ENCODE assay signal across 2 cellular contexts in the genomic region with DNA sequence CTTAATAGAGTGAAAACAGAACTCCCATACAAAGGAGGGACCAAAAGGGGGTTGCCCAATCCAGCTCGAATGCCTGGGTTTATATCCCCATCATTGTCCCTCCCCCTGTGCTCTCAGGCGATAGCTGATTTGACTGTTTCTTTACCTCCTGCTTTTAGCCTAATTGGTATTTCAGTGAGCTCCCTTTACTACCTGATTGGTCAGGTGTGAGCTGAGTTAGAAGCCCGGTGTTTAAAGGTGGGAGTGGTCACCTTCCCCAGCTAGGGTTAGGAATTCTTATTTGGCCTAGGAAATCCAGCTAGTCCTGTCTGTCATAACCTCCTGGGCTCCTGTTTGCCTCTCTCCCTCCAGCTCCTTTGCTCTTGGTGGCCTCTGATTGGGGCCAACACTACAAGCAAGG.
TF ChIP-seq lines count a peak whose summit lies in the region.

No MANE protein-coding gene starts in this region.

TF ChIP-seq in liver, 16 proteins besides CTCF, POLR2A, EP300 and RAD21 (continued from another document):
- TF ChIP-seq, protein P1, sequence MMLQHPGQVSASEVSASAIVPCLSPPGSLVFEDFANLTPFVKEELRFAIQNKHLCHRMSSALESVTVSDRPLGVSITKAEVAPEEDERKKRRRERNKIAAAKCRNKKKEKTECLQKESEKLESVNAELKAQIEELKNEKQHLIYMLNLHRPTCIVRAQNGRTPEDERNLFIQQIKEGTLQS (IDR thresholded peaks at IDR 0.05), result no peak
- TF ChIP-seq, protein P2, sequence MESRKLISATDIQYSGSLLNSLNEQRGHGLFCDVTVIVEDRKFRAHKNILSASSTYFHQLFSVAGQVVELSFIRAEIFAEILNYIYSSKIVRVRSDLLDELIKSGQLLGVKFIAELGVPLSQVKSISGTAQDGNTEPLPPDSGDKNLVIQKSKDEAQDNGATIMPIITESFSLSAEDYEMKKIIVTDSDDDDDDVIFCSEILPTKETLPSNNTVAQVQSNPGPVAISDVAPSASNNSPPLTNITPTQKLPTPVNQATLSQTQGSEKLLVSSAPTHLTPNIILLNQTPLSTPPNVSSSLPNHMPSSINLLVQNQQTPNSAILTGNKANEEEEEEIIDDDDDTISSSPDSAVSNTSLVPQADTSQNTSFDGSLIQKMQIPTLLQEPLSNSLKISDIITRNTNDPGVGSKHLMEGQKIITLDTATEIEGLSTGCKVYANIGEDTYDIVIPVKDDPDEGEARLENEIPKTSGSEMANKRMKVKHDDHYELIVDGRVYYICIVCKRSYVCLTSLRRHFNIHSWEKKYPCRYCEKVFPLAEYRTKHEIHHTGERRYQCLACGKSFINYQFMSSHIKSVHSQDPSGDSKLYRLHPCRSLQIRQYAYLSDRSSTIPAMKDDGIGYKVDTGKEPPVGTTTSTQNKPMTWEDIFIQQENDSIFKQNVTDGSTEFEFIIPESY (IDR thresholded peaks at IDR 0.05), result no peak
- TF ChIP-seq RXRA (IDR thresholded peaks at IDR 0.05) (no peak), HNF4G (IDR thresholded peaks at IDR 0.05) (no peak), NR2F2 (IDR thresholded peaks at IDR 0.05) (no peak), FOXA1 (IDR thresholded peaks at IDR 0.05) (no peak), JUND (IDR thresholded peaks at IDR 0.05) (no peak), FOXA2 (IDR thresholded peaks at IDR 0.05) (no peak), SP1 (IDR thresholded peaks at IDR 0.05) (no peak), TAF1 (conservative IDR thresholded peaks at IDR 0.05) (no peak)
- TF ChIP-seq, protein P3, sequence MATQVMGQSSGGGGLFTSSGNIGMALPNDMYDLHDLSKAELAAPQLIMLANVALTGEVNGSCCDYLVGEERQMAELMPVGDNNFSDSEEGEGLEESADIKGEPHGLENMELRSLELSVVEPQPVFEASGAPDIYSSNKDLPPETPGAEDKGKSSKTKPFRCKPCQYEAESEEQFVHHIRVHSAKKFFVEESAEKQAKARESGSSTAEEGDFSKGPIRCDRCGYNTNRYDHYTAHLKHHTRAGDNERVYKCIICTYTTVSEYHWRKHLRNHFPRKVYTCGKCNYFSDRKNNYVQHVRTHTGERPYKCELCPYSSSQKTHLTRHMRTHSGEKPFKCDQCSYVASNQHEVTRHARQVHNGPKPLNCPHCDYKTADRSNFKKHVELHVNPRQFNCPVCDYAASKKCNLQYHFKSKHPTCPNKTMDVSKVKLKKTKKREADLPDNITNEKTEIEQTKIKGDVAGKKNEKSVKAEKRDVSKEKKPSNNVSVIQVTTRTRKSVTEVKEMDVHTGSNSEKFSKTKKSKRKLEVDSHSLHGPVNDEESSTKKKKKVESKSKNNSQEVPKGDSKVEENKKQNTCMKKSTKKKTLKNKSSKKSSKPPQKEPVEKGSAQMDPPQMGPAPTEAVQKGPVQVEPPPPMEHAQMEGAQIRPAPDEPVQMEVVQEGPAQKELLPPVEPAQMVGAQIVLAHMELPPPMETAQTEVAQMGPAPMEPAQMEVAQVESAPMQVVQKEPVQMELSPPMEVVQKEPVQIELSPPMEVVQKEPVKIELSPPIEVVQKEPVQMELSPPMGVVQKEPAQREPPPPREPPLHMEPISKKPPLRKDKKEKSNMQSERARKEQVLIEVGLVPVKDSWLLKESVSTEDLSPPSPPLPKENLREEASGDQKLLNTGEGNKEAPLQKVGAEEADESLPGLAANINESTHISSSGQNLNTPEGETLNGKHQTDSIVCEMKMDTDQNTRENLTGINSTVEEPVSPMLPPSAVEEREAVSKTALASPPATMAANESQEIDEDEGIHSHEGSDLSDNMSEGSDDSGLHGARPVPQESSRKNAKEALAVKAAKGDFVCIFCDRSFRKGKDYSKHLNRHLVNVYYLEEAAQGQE (IDR thresholded peaks at IDR 0.05), result no peak
- TF ChIP-seq, protein P4, sequence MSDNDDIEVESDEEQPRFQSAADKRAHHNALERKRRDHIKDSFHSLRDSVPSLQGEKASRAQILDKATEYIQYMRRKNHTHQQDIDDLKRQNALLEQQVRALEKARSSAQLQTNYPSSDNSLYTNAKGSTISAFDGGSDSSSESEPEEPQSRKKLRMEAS (IDR thresholded peaks at IDR 0.05), result no peak

TF ChIP-seq in HepG2, 621 proteins besides CTCF, POLR2A, EP300 and RAD21 (continued from another document):
- no peak for TF ChIP-seq REPIN1 (CRISPR knock-in tag; IDR thresholded peaks at IDR 0.05; ENCODE audit: borderline replicate concordance, low read depth)
- no peak for TF ChIP-seq ZNF343 (CRISPR knock-in tag; IDR thresholded peaks at IDR 0.05)
- TF ChIP-seq CBX2 (IDR thresholded peaks at IDR 0.05; ENCODE audit: low read depth, low read length), result no peak
- no peak for TF ChIP-seq CBX2 (CRISPR knock-in tag; IDR thresholded peaks at IDR 0.05; ENCODE audit: low read depth)
- TF ChIP-seq ETV5 (CRISPR knock-in tag; IDR thresholded peaks at IDR 0.05; ENCODE audit: borderline replicate concordance), result no peak
